In the genomic region with DNA sequence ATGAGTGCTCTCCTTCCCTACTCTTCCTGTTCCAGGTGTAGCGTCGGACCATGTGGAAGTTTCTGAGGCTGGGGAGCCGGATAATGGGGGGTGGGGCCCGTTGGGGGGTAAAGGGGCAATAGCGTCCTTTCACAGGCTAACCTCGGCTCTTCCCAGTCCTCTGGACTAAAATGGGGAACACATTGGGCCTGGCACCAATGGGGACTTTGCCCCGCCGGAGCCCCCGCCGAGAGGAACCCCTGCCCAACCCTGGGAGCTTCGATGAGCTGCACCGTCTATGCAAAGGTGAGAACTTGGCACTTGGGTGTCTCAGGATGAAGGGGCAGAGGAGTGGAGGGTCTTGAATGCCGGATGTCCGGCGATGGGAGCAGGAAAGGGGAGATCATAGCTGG, we compare ENCODE assay signal across 1 cellular context.
TF ChIP-seq lines count a peak whose summit lies in the region.

No MANE protein-coding gene starts in this region.

TF ChIP-seq in A549, 52 proteins besides CTCF, POLR2A, EP300 and RAD21:
- TF ChIP-seq, protein P1, sequence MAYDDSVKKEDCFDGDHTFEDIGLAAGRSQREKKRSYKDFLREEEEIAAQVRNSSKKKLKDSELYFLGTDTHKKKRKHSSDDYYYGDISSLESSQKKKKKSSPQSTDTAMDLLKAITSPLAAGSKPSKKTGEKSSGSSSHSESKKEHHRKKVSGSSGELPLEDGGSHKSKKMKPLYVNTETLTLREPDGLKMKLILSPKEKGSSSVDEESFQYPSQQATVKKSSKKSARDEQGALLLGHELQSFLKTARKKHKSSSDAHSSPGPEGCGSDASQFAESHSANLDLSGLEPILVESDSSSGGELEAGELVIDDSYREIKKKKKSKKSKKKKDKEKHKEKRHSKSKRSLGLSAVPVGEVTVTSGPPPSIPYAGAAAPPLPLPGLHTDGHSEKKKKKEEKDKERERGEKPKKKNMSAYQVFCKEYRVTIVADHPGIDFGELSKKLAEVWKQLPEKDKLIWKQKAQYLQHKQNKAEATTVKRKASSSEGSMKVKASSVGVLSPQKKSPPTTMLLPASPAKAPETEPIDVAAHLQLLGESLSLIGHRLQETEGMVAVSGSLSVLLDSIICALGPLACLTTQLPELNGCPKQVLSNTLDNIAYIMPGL (CRISPR knock-in tag; IDR thresholded peaks at IDR 0.05; ENCODE audit: borderline replicate concordance), result no peak
- TF ChIP-seq HOXA7 (CRISPR knock-in tag; IDR thresholded peaks at IDR 0.05) (no peak), RCOR1 (IDR thresholded peaks at IDR 0.05; ENCODE audit: low read depth, low read length) (no peak), NR3C1 (IDR thresholded peaks at IDR 0.05) (no peak), NFE2L2 (conservative IDR thresholded peaks at IDR 0.05; ENCODE audit: low read length) (no peak), CHD4 (IDR thresholded peaks at IDR 0.05; ENCODE audit: borderline replicate concordance) (no peak), MAZ (IDR thresholded peaks at IDR 0.05; ENCODE audit: borderline replicate concordance, low read depth, low read length) (no peak), RFX5 (IDR thresholded peaks at IDR 0.05) (no peak), RNF2 (IDR thresholded peaks at IDR 0.05; ENCODE audit: borderline replicate concordance, low read depth) (no peak), PHF8 (IDR thresholded peaks at IDR 0.05; ENCODE audit: borderline replicate concordance, low read depth) (no peak), ZNF302 (CRISPR knock-in tag; IDR thresholded peaks at IDR 0.05) (no peak), KDM1A (IDR thresholded peaks at IDR 0.05; ENCODE audit: low read depth) (no peak), HOXB5 (CRISPR knock-in tag; IDR thresholded peaks at IDR 0.05) (no peak), RARB (CRISPR knock-in tag; IDR thresholded peaks at IDR 0.05) (no peak), ESRRA (IDR thresholded peaks at IDR 0.05; ENCODE audit: borderline replicate concordance, low read length) (no peak), FOSL2 (IDR thresholded peaks at IDR 0.05) (no peak), FOSL2 (CRISPR knock-in tag; IDR thresholded peaks at IDR 0.05) (no peak), EHMT2 (IDR thresholded peaks at IDR 0.05; ENCODE audit: low read depth) (no peak)
- TF ChIP-seq, protein P2, sequence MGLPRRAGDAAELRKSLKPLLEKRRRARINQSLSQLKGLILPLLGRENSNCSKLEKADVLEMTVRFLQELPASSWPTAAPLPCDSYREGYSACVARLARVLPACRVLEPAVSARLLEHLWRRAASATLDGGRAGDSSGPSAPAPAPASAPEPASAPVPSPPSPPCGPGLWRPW (IDR thresholded peaks at IDR 0.05), result no peak
- TF ChIP-seq, protein P3, sequence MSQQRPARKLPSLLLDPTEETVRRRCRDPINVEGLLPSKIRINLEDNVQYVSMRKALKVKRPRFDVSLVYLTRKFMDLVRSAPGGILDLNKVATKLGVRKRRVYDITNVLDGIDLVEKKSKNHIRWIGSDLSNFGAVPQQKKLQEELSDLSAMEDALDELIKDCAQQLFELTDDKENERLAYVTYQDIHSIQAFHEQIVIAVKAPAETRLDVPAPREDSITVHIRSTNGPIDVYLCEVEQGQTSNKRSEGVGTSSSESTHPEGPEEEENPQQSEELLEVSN (IDR thresholded peaks at IDR 0.05; ENCODE audit: borderline replicate concordance, low read depth), result no peak
- TF ChIP-seq, protein P4, sequence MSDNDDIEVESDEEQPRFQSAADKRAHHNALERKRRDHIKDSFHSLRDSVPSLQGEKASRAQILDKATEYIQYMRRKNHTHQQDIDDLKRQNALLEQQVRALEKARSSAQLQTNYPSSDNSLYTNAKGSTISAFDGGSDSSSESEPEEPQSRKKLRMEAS (IDR thresholded peaks at IDR 0.05), result no peak
